21 cellular contexts compared by ENCODE assay signal in genomic region chr11:71330996-71331395, GRCh38.
"Had no signal": no experiment of that assay in that cellular context is flagged by ENCODE, and none has a peak within 500 bp of the region (broad histone marks: within the 10 kb centered on the region; RNA-seq: fewer than 3 reads in every experiment).

No MANE protein-coding gene starts in this region.

- H3K27me3 ChIP-seq: left lung, neural progenitor cell, tibial nerve, vagina had no signal

- H3K27ac ChIP-seq: esophagus squamous epithelium, left lung, neural progenitor cell, psoas muscle, thoracic aorta, tibial nerve, vagina had no signal

- H2AFZ ChIP-seq: neural progenitor cell had no signal

- ATAC-seq: effector memory CD8-positive, alpha-beta T cell; left cardiac atrium; left lung; naive thymus-derived CD4-positive, alpha-beta T cell; psoas muscle; right cardiac atrium; stimulated activated memory B cell treated with anti-CD40 and anti-IgM and Interleukin-4, amounts not matched to agents 10 μg/mL and 1 μg/mL and 100 μg/mL, for 72 hours; stimulated activated naive CD8-positive, alpha-beta T cell treated with anti-CD3 and anti-CD28 coated beads, Interleukin-15, Interleukin-2, amounts not matched to agents 100 U/mL and 50 U/mL, for 24 hours had no signal

- H3K4me3 ChIP-seq: esophagus squamous epithelium, left lung, neural progenitor cell, psoas muscle, thoracic aorta, tibial nerve, vagina had no signal

- H3K9me3 ChIP-seq: psoas muscle, thoracic aorta, vagina had no signal

- H3K4me1 ChIP-seq: esophagus squamous epithelium, left lung, neural progenitor cell, psoas muscle, tibial nerve, vagina had no signal

- DNase-seq: cerebellar nuclear complex; cortex of kidney; effector memory CD8-positive, alpha-beta T cell; erythroblast; esophagus squamous epithelium; foreskin melanocyte; left cardiac atrium; mesenchymal stem cell; midbrain; naive thymus-derived CD4-positive, alpha-beta T cell; right cardiac atrium; small intestine; stimulated activated CD4-positive, alpha-beta T cell treated with anti-CD3 and anti-CD28 coated beads, Interleukin-4, amount 100 ng/mL, for 4 hours; stimulated activated naive CD8-positive, alpha-beta T cell treated with anti-CD3 and anti-CD28 coated beads, Interleukin-15, Interleukin-2, amounts not matched to agents 100 U/mL and 50 U/mL, for 24 hours had no signal

- H3K4me2 ChIP-seq: neural progenitor cell had no signal

- H3K36me3 ChIP-seq: esophagus squamous epithelium, left lung, neural progenitor cell, thoracic aorta, tibial nerve, vagina had no signal
